ENCODE assay signal across 10 cellular contexts in the genomic region with DNA sequence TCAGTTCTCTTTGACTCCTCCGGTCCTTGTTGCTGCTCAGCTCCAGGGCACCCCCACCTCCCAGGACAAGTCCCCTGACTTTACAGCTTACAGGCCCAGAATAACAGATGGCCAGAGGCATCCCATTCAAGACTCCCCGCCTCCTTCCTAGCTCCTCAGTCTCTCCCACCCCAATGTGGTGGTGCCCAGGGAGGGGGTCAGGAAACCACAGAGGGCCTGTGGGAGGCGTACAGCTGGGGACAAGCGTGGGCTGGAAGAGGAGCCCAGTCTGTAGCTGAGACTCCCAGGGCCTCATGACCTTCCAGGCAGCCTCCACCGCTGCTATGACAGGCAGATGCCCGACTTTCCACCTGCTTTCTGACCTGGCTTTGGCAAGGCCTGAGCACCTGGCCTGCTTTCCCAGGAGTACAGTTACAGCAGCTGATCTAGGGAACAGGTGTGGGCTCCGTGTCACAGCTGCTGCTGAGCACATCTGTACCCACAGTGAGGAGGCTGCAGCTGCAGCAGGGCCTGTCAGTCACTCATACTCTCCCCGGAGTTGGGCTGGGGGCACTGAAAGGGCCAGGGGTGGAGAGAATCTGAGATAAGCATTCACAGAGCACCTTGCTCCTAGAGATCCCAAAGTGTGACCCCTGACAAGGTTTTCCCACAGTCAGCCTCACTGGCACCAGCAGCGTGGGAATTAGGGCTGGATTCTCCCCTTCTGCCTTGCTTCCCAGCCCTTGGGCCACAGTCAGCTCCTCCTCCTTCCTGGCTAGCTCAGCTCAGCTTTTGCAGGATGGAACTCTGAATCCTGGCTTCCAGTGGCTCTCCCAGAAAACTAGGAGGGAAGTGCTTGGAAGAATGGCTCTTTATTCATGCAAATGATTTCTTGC. TPM values are rescaled to one million over a fixed set of nuclear protein-coding genes. Genes with fewer than 3 reads are reported as not detected.
DNase-seq lines count a peak whose midpoint lies in the region; ATAC-seq and TF ChIP-seq lines count a peak whose summit lies in the region.
"Had no signal": no experiment of that assay in that cellular context is flagged by ENCODE, and none has a peak within 500 bp of the region (broad histone marks: within the 10 kb centered on the region; RNA-seq: fewer than 3 reads in every experiment).

No MANE protein-coding gene starts in this region.

- intact Hi-C loops in activated T-helper 2 cell treated with anti-CD3 and anti-CD28 coated beads, Interferon-gamma antibody, Interleukin-2, Interleukin-4, amounts not matched to agents 10 μg/mL and 5 μg/mL and 100 μg/mL, durations not matched to agents 14 hours and 24 hours and 36 hours (cut with micrococcal nuclease): no loop called here

- peaks cover 15% of the 10 kb centered on the region for H3K27me3 Mint-ChIP-seq in glutamatergic neuron (ENCODE audit: unreplicated experiment)
- peaks cover 6% of the 10 kb centered on the region for H3K27me3 Mint-ChIP-seq in activated T-helper 2 cell treated with anti-CD3 and anti-CD28 coated beads, Interferon-gamma antibody, Interleukin-2, Interleukin-4, amounts not matched to agents 10 μg/mL and 5 μg/mL and 100 μg/mL, durations not matched to agents 14 hours and 24 hours and 36 hours (ENCODE audit: low read depth)

- H3K4me1 Mint-ChIP-seq in glutamatergic neuron (ENCODE audit: low read depth, unreplicated experiment): peaks cover 25% of the 10 kb centered on the region
- H3K4me1 Mint-ChIP-seq in activated T-helper 2 cell treated with anti-CD3 and anti-CD28 coated beads, Interferon-gamma antibody, Interleukin-2, Interleukin-4, amounts not matched to agents 10 μg/mL and 5 μg/mL and 100 μg/mL, durations not matched to agents 14 hours and 24 hours and 36 hours (ENCODE audit: low read depth): peaks cover 6% of the 10 kb centered on the region
- H3K4me1 Mint-ChIP-seq: activated naive CD4-positive, alpha-beta T cell treated with anti-CD3 and anti-CD28 coated beads, Interleukin-2, amount 50 U/mL, for 24 hours had no signal

- ATAC-seq in GM18498 (IDR thresholded peaks at IDR 0.05; ENCODE audit: unreplicated experiment) (no peak), GM19397 (IDR thresholded peaks at IDR 0.05; ENCODE audit: unreplicated experiment) (no peak)

- no peaks in the 10 kb centered on the region for H3K36me3 Mint-ChIP-seq in glutamatergic neuron (ENCODE audit: unreplicated experiment)
- peaks cover 5% of the 10 kb centered on the region for H3K36me3 Mint-ChIP-seq in activated T-helper 2 cell treated with anti-CD3 and anti-CD28 coated beads, Interferon-gamma antibody, Interleukin-2, Interleukin-4, amounts not matched to agents 10 μg/mL and 5 μg/mL and 100 μg/mL, durations not matched to agents 14 hours and 24 hours and 36 hours (ENCODE audit: low read depth)

- H3K4me3 Mint-ChIP-seq in glutamatergic neuron (ENCODE audit: unreplicated experiment): no peak overlapping the region
- no peak overlapping the region for H3K4me3 Mint-ChIP-seq in activated T-helper 2 cell treated with anti-CD3 and anti-CD28 coated beads, Interferon-gamma antibody, Interleukin-2, Interleukin-4, amounts not matched to agents 10 μg/mL and 5 μg/mL and 100 μg/mL, durations not matched to agents 14 hours and 24 hours and 36 hours (ENCODE audit: low read depth)
- H3K4me3 Mint-ChIP-seq: activated naive CD4-positive, alpha-beta T cell treated with anti-CD3 and anti-CD28 coated beads, Interleukin-2, amount 50 U/mL, for 24 hours; stimulated activated naive CD8-positive, alpha-beta T cell treated with anti-CD3 and anti-CD28 coated beads, Interleukin-15, Interleukin-2, amounts not matched to agents 100 ng/mL and 50 ng/mL, for 24 hours had no signal

- peaks cover 8% of the 10 kb centered on the region for H3K9me3 Mint-ChIP-seq in glutamatergic neuron (ENCODE audit: unreplicated experiment)
- H3K9me3 Mint-ChIP-seq in activated T-helper 2 cell treated with anti-CD3 and anti-CD28 coated beads, Interferon-gamma antibody, Interleukin-2, Interleukin-4, amounts not matched to agents 10 μg/mL and 5 μg/mL and 100 μg/mL, durations not matched to agents 14 hours and 24 hours and 36 hours: no peaks in the 10 kb centered on the region
- H3K9me3 Mint-ChIP-seq: activated naive CD4-positive, alpha-beta T cell treated with anti-CD3 and anti-CD28 coated beads, Interleukin-2, amount 50 U/mL, for 24 hours; stimulated activated naive CD8-positive, alpha-beta T cell treated with anti-CD3 and anti-CD28 coated beads, Interleukin-15, Interleukin-2, amounts not matched to agents 100 ng/mL and 50 ng/mL, for 24 hours had no signal

- peak overlapping the region; percentile 88 for H3K27ac Mint-ChIP-seq in glutamatergic neuron (ENCODE audit: unreplicated experiment)
- no peak overlapping the region for H3K27ac Mint-ChIP-seq in activated T-helper 2 cell treated with anti-CD3 and anti-CD28 coated beads, Interferon-gamma antibody, Interleukin-2, Interleukin-4, amounts not matched to agents 10 μg/mL and 5 μg/mL and 100 μg/mL, durations not matched to agents 14 hours and 24 hours and 36 hours
- H3K27ac Mint-ChIP-seq: activated naive CD4-positive, alpha-beta T cell treated with anti-CD3 and anti-CD28 coated beads, Interleukin-2, amount 50 U/mL, for 24 hours; stimulated activated naive CD8-positive, alpha-beta T cell treated with anti-CD3 and anti-CD28 coated beads, Interleukin-15, Interleukin-2, amounts not matched to agents 100 ng/mL and 50 ng/mL, for 24 hours had no signal

- peak; percentile 29 for DNase-seq in MV-4-11 (lab: John Stamatoyannopoulos, UW)
- peak; percentile 82 for DNase-seq in SHP77 treated with DMSO at 0.1 percent for 48 hours (lab: John Stamatoyannopoulos, UW)
- no peak for DNase-seq in glutamatergic neuron
- DNase-seq in superior temporal gyrus (ENCODE audit: extremely low spot score): peak; percentile 17
- DNase-seq in activated T-helper 2 cell treated with anti-CD3 and anti-CD28 coated beads, Interferon-gamma antibody, Interleukin-2, Interleukin-4, amounts not matched to agents 10 μg/mL and 5 μg/mL and 100 μg/mL, durations not matched to agents 14 hours and 24 hours and 36 hours (ENCODE audit: low spot score): no peak
- no peak for DNase-seq in activated naive CD4-positive, alpha-beta T cell treated with Interleukin-2 at 50 U/mL for 16 hours

- no peak for TF ChIP-seq CTCF in glutamatergic neuron (IDR thresholded peaks at IDR 0.05; ENCODE audit: partially characterized antibody, unreplicated experiment)

RNA-seq across cellular contexts. Expression of a gene that starts 7.1 kb away (rescaled TPM):
- total RNA-seq in glutamatergic neuron (ENCODE audit: unreplicated experiment): 124 TPM
- total RNA-seq in activated T-helper 2 cell treated with anti-CD3 and anti-CD28 coated beads, Interferon-gamma antibody, Interleukin-2, Interleukin-4, amounts not matched to agents 10 μg/mL and 5 μg/mL and 100 μg/mL, durations not matched to agents 14 hours and 24 hours and 36 hours: 1.3 and 1.6 TPM in 2 replicates

RNA-seq across cellular contexts. Expression of a gene that starts 24.9 kb away (rescaled TPM):
- 6.2 TPM for total RNA-seq in glutamatergic neuron (ENCODE audit: unreplicated experiment)
- total RNA-seq in activated T-helper 2 cell treated with anti-CD3 and anti-CD28 coated beads, Interferon-gamma antibody, Interleukin-2, Interleukin-4, amounts not matched to agents 10 μg/mL and 5 μg/mL and 100 μg/mL, durations not matched to agents 14 hours and 24 hours and 36 hours: 61.4 and 62.9 TPM in 2 replicates

Comparison
In these comparisons a context has a peak if more than half of its experiments do, and no peak if none do; other contexts are left out.
1. DNase-seq: peak in MV-4-11 (single experiment), SHP77 treated with DMSO at 0.1 percent for 48 hours (single experiment) and superior temporal gyrus (single experiment); none in glutamatergic neuron (single experiment), activated T-helper 2 cell treated with anti-CD3 and anti-CD28 coated beads, Interferon-gamma antibody, Interleukin-2, Interleukin-4, amounts not matched to agents 10 μg/mL and 5 μg/mL and 100 μg/mL, durations not matched to agents 14 hours and 24 hours and 36 hours (single experiment) and activated naive CD4-positive, alpha-beta T cell treated with Interleukin-2 at 50 U/mL for 16 hours (single experiment).
2. RNA of a gene that starts 7.1 kb away (total RNA-seq): 124 TPM in glutamatergic neuron (single experiment); 1.3 to 1.6 TPM in activated T-helper 2 cell treated with anti-CD3 and anti-CD28 coated beads, Interferon-gamma antibody, Interleukin-2, Interleukin-4, amounts not matched to agents 10 μg/mL and 5 μg/mL and 100 μg/mL, durations not matched to agents 14 hours and 24 hours and 36 hours; every median in the first group is over 10 times any median in the second.